ENCODE assay signal across 1 cellular context in the genomic region with DNA sequence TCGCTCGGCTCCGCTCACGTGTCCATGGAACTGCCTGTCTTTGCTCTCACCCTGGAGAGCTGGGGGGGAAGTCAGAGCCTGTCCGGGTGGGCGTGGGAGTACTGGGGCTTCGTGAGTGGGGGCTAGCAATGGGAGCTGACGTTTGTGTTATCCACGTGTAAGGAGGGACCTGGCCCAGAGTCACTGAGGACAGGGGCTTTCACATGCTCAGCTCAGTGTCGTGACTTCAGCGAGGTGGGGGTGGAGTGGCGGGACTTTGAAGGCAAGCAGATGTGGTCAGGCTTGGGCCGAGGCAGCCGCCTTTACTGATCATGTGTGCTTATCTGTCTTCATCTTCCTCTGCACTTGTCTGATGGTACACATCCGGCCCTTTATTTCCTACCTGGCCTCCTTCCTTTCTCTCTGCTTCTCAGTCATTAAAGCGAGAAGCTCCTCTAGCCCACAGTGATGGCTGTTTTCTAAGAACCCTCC.
TF ChIP-seq lines count a peak whose summit lies in the region.

No MANE protein-coding gene starts in this region.

TF ChIP-seq in K562, 482 proteins besides CTCF, POLR2A, EP300 and RAD21 (continued from another document):
- TF ChIP-seq, protein P1, sequence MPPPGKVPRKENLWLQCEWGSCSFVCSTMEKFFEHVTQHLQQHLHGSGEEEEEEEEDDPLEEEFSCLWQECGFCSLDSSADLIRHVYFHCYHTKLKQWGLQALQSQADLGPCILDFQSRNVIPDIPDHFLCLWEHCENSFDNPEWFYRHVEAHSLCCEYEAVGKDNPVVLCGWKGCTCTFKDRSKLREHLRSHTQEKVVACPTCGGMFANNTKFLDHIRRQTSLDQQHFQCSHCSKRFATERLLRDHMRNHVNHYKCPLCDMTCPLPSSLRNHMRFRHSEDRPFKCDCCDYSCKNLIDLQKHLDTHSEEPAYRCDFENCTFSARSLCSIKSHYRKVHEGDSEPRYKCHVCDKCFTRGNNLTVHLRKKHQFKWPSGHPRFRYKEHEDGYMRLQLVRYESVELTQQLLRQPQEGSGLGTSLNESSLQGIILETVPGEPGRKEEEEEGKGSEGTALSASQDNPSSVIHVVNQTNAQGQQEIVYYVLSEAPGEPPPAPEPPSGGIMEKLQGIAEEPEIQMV (tag; conservative IDR thresholded peaks at IDR 0.05; ENCODE audit: low read depth) = no peak
- TF ChIP-seq, protein P2, sequence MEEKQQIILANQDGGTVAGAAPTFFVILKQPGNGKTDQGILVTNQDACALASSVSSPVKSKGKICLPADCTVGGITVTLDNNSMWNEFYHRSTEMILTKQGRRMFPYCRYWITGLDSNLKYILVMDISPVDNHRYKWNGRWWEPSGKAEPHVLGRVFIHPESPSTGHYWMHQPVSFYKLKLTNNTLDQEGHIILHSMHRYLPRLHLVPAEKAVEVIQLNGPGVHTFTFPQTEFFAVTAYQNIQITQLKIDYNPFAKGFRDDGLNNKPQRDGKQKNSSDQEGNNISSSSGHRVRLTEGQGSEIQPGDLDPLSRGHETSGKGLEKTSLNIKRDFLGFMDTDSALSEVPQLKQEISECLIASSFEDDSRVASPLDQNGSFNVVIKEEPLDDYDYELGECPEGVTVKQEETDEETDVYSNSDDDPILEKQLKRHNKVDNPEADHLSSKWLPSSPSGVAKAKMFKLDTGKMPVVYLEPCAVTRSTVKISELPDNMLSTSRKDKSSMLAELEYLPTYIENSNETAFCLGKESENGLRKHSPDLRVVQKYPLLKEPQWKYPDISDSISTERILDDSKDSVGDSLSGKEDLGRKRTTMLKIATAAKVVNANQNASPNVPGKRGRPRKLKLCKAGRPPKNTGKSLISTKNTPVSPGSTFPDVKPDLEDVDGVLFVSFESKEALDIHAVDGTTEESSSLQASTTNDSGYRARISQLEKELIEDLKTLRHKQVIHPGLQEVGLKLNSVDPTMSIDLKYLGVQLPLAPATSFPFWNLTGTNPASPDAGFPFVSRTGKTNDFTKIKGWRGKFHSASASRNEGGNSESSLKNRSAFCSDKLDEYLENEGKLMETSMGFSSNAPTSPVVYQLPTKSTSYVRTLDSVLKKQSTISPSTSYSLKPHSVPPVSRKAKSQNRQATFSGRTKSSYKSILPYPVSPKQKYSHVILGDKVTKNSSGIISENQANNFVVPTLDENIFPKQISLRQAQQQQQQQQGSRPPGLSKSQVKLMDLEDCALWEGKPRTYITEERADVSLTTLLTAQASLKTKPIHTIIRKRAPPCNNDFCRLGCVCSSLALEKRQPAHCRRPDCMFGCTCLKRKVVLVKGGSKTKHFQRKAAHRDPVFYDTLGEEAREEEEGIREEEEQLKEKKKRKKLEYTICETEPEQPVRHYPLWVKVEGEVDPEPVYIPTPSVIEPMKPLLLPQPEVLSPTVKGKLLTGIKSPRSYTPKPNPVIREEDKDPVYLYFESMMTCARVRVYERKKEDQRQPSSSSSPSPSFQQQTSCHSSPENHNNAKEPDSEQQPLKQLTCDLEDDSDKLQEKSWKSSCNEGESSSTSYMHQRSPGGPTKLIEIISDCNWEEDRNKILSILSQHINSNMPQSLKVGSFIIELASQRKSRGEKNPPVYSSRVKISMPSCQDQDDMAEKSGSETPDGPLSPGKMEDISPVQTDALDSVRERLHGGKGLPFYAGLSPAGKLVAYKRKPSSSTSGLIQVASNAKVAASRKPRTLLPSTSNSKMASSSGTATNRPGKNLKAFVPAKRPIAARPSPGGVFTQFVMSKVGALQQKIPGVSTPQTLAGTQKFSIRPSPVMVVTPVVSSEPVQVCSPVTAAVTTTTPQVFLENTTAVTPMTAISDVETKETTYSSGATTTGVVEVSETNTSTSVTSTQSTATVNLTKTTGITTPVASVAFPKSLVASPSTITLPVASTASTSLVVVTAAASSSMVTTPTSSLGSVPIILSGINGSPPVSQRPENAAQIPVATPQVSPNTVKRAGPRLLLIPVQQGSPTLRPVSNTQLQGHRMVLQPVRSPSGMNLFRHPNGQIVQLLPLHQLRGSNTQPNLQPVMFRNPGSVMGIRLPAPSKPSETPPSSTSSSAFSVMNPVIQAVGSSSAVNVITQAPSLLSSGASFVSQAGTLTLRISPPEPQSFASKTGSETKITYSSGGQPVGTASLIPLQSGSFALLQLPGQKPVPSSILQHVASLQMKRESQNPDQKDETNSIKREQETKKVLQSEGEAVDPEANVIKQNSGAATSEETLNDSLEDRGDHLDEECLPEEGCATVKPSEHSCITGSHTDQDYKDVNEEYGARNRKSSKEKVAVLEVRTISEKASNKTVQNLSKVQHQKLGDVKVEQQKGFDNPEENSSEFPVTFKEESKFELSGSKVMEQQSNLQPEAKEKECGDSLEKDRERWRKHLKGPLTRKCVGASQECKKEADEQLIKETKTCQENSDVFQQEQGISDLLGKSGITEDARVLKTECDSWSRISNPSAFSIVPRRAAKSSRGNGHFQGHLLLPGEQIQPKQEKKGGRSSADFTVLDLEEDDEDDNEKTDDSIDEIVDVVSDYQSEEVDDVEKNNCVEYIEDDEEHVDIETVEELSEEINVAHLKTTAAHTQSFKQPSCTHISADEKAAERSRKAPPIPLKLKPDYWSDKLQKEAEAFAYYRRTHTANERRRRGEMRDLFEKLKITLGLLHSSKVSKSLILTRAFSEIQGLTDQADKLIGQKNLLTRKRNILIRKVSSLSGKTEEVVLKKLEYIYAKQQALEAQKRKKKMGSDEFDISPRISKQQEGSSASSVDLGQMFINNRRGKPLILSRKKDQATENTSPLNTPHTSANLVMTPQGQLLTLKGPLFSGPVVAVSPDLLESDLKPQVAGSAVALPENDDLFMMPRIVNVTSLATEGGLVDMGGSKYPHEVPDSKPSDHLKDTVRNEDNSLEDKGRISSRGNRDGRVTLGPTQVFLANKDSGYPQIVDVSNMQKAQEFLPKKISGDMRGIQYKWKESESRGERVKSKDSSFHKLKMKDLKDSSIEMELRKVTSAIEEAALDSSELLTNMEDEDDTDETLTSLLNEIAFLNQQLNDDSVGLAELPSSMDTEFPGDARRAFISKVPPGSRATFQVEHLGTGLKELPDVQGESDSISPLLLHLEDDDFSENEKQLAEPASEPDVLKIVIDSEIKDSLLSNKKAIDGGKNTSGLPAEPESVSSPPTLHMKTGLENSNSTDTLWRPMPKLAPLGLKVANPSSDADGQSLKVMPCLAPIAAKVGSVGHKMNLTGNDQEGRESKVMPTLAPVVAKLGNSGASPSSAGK (IDR thresholded peaks at IDR 0.05) = peak; percentile 34
- TF ChIP-seq SRSF9 (IDR thresholded peaks at IDR 0.05; ENCODE audit: borderline replicate concordance, low read depth, low read length) (no peak), NONO (IDR thresholded peaks at IDR 0.05; ENCODE audit: low read depth in 2 of 2, low read length in 1 of 2) (no peak)
TF ChIP-seq in K562: peak in this region for 6.
